ENCODE assay signal across 8 cellular contexts in genomic region chr9:9942764-9943424, GRCh38.
A peak's percentile ranks its signal among the peaks of the same experiment; 100 is the strongest.
DNase-seq lines count a peak whose midpoint lies in the region; ATAC-seq, FAIRE-seq and TF ChIP-seq lines count a peak whose summit lies in the region.

No MANE protein-coding gene starts in this region.

- H3K4me1 ChIP-seq in parathyroid adenoma = no peaks in the 10 kb centered on the region

- H3K9me3 ChIP-seq in parathyroid adenoma (ENCODE audit: control insufficient read depth, low read length) = no peaks in the 10 kb centered on the region

- H3K9ac ChIP-seq in parathyroid adenoma = no peak overlapping the region

- H3K79me2 ChIP-seq in parathyroid adenoma = no peaks in the 10 kb centered on the region

- no peak for FAIRE-seq in HTR-8/SVneo (lab: Jason Lieb, UNC)

- H3K36me3 ChIP-seq in parathyroid adenoma (ENCODE audit: control insufficient read depth, insufficient read depth, low read length) = no peaks in the 10 kb centered on the region

- ATAC-seq in GM21447 (IDR thresholded peaks at IDR 0.05; ENCODE audit: unreplicated experiment) = peak; percentile 81

- no peak overlapping the region for H2AFZ ChIP-seq in parathyroid adenoma

- DNase-seq in Daoy (ENCODE audit: low read depth) (peak; percentile 62), HTR-8/SVneo (ENCODE audit: insufficient read length, low spot score) (peak; percentile 1), OCI-M1 (lab: John Stamatoyannopoulos, UW) (peak; percentile 100), glomerular endothelial cell (ENCODE audit: extremely low read depth, low read depth, low spot score) (peak; percentile 34), NK-92 (lab: John Stamatoyannopoulos, UW; ENCODE audit: unreplicated experiment) (no peak)
- peak; percentile 5 for DNase-seq in activated effector memory CD4-positive, alpha-beta T cell treated with Interleukin-2 at 50 U/mL for 16 hours

- peak; percentile 59 for TF ChIP-seq CTCF in parathyroid adenoma (IDR thresholded peaks at IDR 0.05)

- H3K4me3 ChIP-seq in parathyroid adenoma (ENCODE audit: low read depth, low read length) = no peak overlapping the region

- no peak overlapping the region for H3K4me2 ChIP-seq in parathyroid adenoma (ENCODE audit: low read length)

- no peaks in the 10 kb centered on the region for H3K27me3 ChIP-seq in parathyroid adenoma (ENCODE audit: control insufficient read depth, insufficient read depth, low read length)

- H3K27ac ChIP-seq in parathyroid adenoma = no peak overlapping the region
